15 cellular contexts compared by ENCODE assay signal in genomic region chr17:82804442-82805191, GRCh38. TPM values are rescaled to one million over a fixed set of nuclear protein-coding genes. Genes with fewer than 3 reads are reported as not detected.
DNase-seq lines count a peak whose midpoint lies in the region; ATAC-seq and TF ChIP-seq lines count a peak whose summit lies in the region.
"Had no signal": no experiment of that assay in that cellular context is flagged by ENCODE, and none has a peak within 500 bp of the region (broad histone marks: within the 10 kb centered on the region; RNA-seq: fewer than 3 reads in every experiment).

No MANE protein-coding gene starts in this region.

- H3K27ac ChIP-seq in gastroesophageal sphincter (peak overlapping the region; percentile 16 to 83 (median 79)), vagina (peak overlapping the region; percentile 81)
- H3K27ac ChIP-seq: 22Rv1 had no signal

- H3K9me3 ChIP-seq in gastroesophageal sphincter (no peaks in the 10 kb centered on the region), vagina (no peaks in the 10 kb centered on the region)

- TF ChIP-seq CTCF in gastroesophageal sphincter (IDR thresholded peaks at IDR 0.05) (peak in 1 of 4 experiments; percentile 29), vagina (IDR thresholded peaks at IDR 0.05) (no peak)

- H3K4me3 ChIP-seq in gastroesophageal sphincter (no peak overlapping the region), vagina (peak overlapping the region in 1 of 2 donors; percentile 16)

- H3K4me1 ChIP-seq in gastroesophageal sphincter (peaks cover 0 to 43% (median 13%) of the 10 kb centered on the region in 3 donors), vagina (peaks cover 24% of the 10 kb centered on the region)

- TF ChIP-seq EP300 in gastroesophageal sphincter (IDR thresholded peaks at IDR 0.05), result no peak

- peaks cover 0 to 51% of the 10 kb centered on the region in 2 donors for H3K36me3 ChIP-seq in gastroesophageal sphincter
- H3K36me3 ChIP-seq in vagina, result peaks cover 0 to 10% of the 10 kb centered on the region in 2 donors

- H3K27me3 ChIP-seq in gastroesophageal sphincter, result no peaks in the 10 kb centered on the region
- H3K27me3 ChIP-seq in vagina, result no peaks in the 10 kb centered on the region

- DNase-seq in NCI-H2029 (lab: John Stamatoyannopoulos, UW) (peak; percentile 26), NCI-H2029 treated with DMSO at 0.1 percent for 48 hours (lab: John Stamatoyannopoulos, UW) (no peak), occipital lobe (lab: John Stamatoyannopoulos, UW) (peak; percentile 48), vagina (ENCODE audit: extremely low spot score in 2 of 2) (no peak), H4 (ENCODE audit: low spot score) (no peak), NCI-H524 (lab: John Stamatoyannopoulos, UW) (no peak), HuH-7.5 (ENCODE audit: low spot score) (no peak)
- DNase-seq: activated CD4-positive, alpha-beta memory T cell treated with anti-CD3 and anti-CD28 coated beads, Interleukin-2, amount 10 ng/mL, durations not matched to agents 7 days and 5 days; activated naive CD8-positive, alpha-beta T cell treated with anti-CD3 and anti-CD28 coated beads, Interleukin-2, amount 10 ng/mL, durations not matched to agents 7 days and 5 days; DMS153; NCI-H1105 treated with DMSO at 0.1 percent for 48 hours; retina; T-cell had no signal

- peak; percentile 97 for ATAC-seq in gastroesophageal sphincter
- ATAC-seq: T-cell had no signal

- TF ChIP-seq POLR2A in gastroesophageal sphincter (IDR thresholded peaks at IDR 0.05) (no peak), vagina (IDR thresholded peaks at IDR 0.05) (no peak)

- intact Hi-C loops in vagina (cut with DNase I), result no loop called here

- WGBS in gastroesophageal sphincter (ENCODE audit: low coverage in 1 of 2), 2 donors, result 20 to 49% methylated on average over 1 to 3 of the region's 27 CpGs

RNA-seq across cellular contexts. Expression of gene ZNF750, which starts 35.2 kb away (rescaled TPM):
- total RNA-seq in gastroesophageal sphincter (1 to 10 TPM in 2 of 4 donors, under 1 TPM in 1, not detected in 1; 0.46 to 1.6 (median 1.1) TPM), occipital lobe (not detected), vagina (83.0 TPM)
- not detected in 2 replicates for total RNA-seq in H4 (2014; rRNA removed; shearing (Covaris generic))
- total RNA-seq: activated CD4-positive, alpha-beta memory T cell treated with anti-CD3 and anti-CD28 coated beads, Interleukin-2, amount 10 ng/mL, durations not matched to agents 7 days and 5 days; activated naive CD8-positive, alpha-beta T cell treated with anti-CD3 and anti-CD28 coated beads, Interleukin-2, amount 10 ng/mL, durations not matched to agents 7 days and 5 days; T-cell had no signal

RNA-seq across cellular contexts. Expression of gene TBCD, which starts 52.8 kb away (rescaled TPM):
- total RNA-seq in gastroesophageal sphincter, result 10 to 100 TPM; 32.0 to 57.8 (median 47.0) TPM
- 58.2 TPM for total RNA-seq in occipital lobe
- 79.3 TPM for total RNA-seq in vagina
- 17.6 and 28.5 TPM in 2 replicates for total RNA-seq in H4 (2014; rRNA removed; shearing (Covaris generic))

Comparison
In these comparisons a context has a peak if more than half of its experiments do, and no peak if none do; other contexts are left out.
1. DNase-seq: peak in NCI-H2029 (single experiment) and occipital lobe (single experiment); none in NCI-H2029 treated with DMSO at 0.1 percent for 48 hours (single experiment), vagina (0 of 2), H4 (single experiment), NCI-H524 (0 of 2) and HuH-7.5 (single experiment).
2. RNA of gene ZNF750, which starts 35.2 kb away (total RNA-seq): 83.0 TPM in vagina (single experiment); 0.46 to 1.6 TPM in gastroesophageal sphincter, not detected in occipital lobe (single experiment) and not detected in H4; every median in the first group is over 10 times any median in the second.